ENCODE assay signal across 8 cellular contexts in genomic region chr14:96423446-96424103, GRCh38.
A peak's percentile ranks its signal among the peaks of the same experiment; 100 is the strongest.
DNase-seq lines count a peak whose midpoint lies in the region; ATAC-seq and TF ChIP-seq lines count a peak whose summit lies in the region.

No MANE protein-coding gene starts in this region.

- no peak overlapping the region for H3K27ac ChIP-seq in muscle layer of colon (ENCODE audit: low read depth, low read length)

- H3K4me3 ChIP-seq in AG10803 (ENCODE audit: low read length) (peak overlapping the region; percentile 49), cardiac fibroblast (replicated peaks in 1 of 2; ENCODE audit: low read depth in 2 of 2, low read length in 2 of 2) (peak overlapping the region; percentile 9 to 32), muscle layer of colon (ENCODE audit: low read depth in 1 of 2, low read length in 2 of 2) (peak overlapping the region; percentile 39 to 42)

- H3K27me3 ChIP-seq in muscle layer of colon (ENCODE audit: control insufficient read depth in 1 of 2, insufficient read depth in 2 of 2, low read length in 2 of 2) = no peaks in the 10 kb centered on the region

- DNase-seq in AG10803 (ENCODE audit: low read depth) (no peak), cardiac fibroblast (ENCODE audit: low read depth in 2 of 2) (no peak), amniotic stem cell (lab: John Stamatoyannopoulos, UW) (no peak), midbrain (lab: John Stamatoyannopoulos, UW) (no peak), islet precursor cell (no peak), NCI-H524 (lab: John Stamatoyannopoulos, UW) (no peak)

- H3K36me3 ChIP-seq in muscle layer of colon (ENCODE audit: insufficient read depth, low read length) = no peaks in the 10 kb centered on the region

- no peak overlapping the region for H3K9ac ChIP-seq in muscle layer of colon (ENCODE audit: low read length)

- TF ChIP-seq CTCF in AG10803 (conservative IDR thresholded peaks at IDR 0.05; ENCODE audit: low read length) (no peak), cardiac fibroblast (IDR thresholded peaks at IDR 0.05; ENCODE audit: low read depth, low read length) (no peak)

- peak; percentile 17 for ATAC-seq in HG03045 (IDR thresholded peaks at IDR 0.05; ENCODE audit: unreplicated experiment)

- no peaks in the 10 kb centered on the region for H3K9me3 ChIP-seq in muscle layer of colon (ENCODE audit: low read length)

- no peaks in the 10 kb centered on the region for H3K4me1 ChIP-seq in muscle layer of colon (ENCODE audit: insufficient read depth, low read length)
